27 cellular contexts compared by ENCODE assay signal in the genomic region with DNA sequence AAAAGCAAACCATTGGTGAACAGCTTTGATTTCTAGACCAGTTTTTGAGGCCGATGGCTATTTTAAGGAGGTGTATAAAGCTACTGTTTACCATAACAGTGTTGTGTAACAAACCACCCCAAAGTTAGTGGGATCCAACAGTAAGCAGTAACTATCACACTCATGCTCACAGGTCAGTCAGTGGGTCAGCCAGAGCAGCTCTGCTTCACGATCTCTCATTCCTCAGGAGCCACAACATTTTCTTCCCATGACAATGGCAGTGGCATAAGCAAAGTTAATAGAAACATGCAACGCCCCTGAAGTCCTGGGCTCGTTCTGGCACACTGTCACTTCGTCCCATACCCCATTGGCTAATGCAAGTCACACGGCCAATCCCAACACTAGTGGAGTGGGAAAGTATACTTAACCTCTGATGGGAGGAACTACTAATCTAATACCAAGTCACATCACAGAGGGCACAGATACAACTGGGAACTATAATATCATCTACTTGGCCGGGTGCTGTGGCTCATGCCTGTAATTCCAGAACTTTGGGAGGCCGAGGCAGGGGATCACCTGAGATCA. TPM values are rescaled to one million over a fixed set of nuclear protein-coding genes. Genes with fewer than 3 reads are reported as not detected.
DNase-seq lines count a peak whose midpoint lies in the region; ATAC-seq and TF ChIP-seq lines count a peak whose summit lies in the region.
"Had no signal": no experiment of that assay in that cellular context is flagged by ENCODE, and none has a peak within 500 bp of the region (broad histone marks: within the 10 kb centered on the region; RNA-seq: fewer than 3 reads in every experiment).

No MANE protein-coding gene starts in this region.

- DNase-seq in GM23338 (ENCODE audit: low spot score): no peak
- peak; percentile 62 for DNase-seq in amniotic epithelial cell (ENCODE audit: low read depth)
- DNase-seq in hepatic stellate cell (ENCODE audit: low spot score): peak; percentile 56
- no peak for DNase-seq in effector CD4-positive, alpha-beta T cell
- no peak for DNase-seq in GM19240 (ENCODE audit: insufficient read length, low spot score)
- DNase-seq: activated CD4-positive, alpha-beta T cell treated with anti-CD3 and anti-CD28 coated beads for 1 hour; activated CD8-positive, alpha-beta T cell treated with anti-CD3 and anti-CD28 coated beads for 36 hours; anterior cingulate cortex; caudate nucleus; CD8-positive, alpha-beta T cell; esophagus squamous epithelium; Kasumi-1; NCI-H146; posterior cingulate gyrus; right cardiac atrium; stimulated activated naive B cell treated with anti-CD40 and anti-IgM and Interleukin-4, amounts not matched to agents 10 μg/mL and 1 μg/mL and 100 μg/mL, for 72 hours; T-helper 1 cell had no signal

- no peak overlapping the region for H3K27ac ChIP-seq in GM23338 (ENCODE audit: low read depth)
- H3K27ac ChIP-seq: esophagus squamous epithelium, RWPE1 had no signal

- no peaks in the 10 kb centered on the region for H3K36me3 ChIP-seq in GM23338 (ENCODE audit: insufficient read depth)
- H3K36me3 ChIP-seq: esophagus squamous epithelium had no signal

- no peaks in the 10 kb centered on the region for H3K79me2 ChIP-seq in GM23338 (replicated peaks; ENCODE audit: insufficient read depth)

- H3K9me3 Mint-ChIP-seq in GM23338: no peaks in the 10 kb centered on the region
- H3K9me3 Mint-ChIP-seq: activated CD8-positive, alpha-beta T cell treated with anti-CD3 and anti-CD28 coated beads for 36 hours; activated naive CD4-positive, alpha-beta T cell treated with anti-CD3 and anti-CD28 coated beads, Interleukin-2, amount 50 U/mL, for 24 hours; activated T-helper 2 cell treated with anti-CD3 and anti-CD28 coated beads, Interferon-gamma antibody, Interleukin-2, Interleukin-4, amounts not matched to agents 10 μg/mL and 5 μg/mL and 100 μg/mL, durations not matched to agents 14 hours and 24 hours and 36 hours; CD8-positive, alpha-beta T cell; dendritic cell treated with granulocyte-macrophage colony-stimulating factor and Interleukin-4, amounts not matched to agents 40 ng/mL and 50 ng/mL, for 4 days; stimulated activated naive B cell treated with anti-CD40 and anti-IgM and Interleukin-4, amounts not matched to agents 10 μg/mL and 1 μg/mL and 100 μg/mL, for 72 hours had no signal

- no peaks in the 10 kb centered on the region for H3F3A ChIP-seq in GM23338 (replicated peaks; ENCODE audit: low read depth)

- no peak overlapping the region for H3K4me3 Mint-ChIP-seq in GM23338
- H3K4me3 Mint-ChIP-seq: activated CD8-positive, alpha-beta T cell treated with anti-CD3 and anti-CD28 coated beads for 36 hours; activated naive CD4-positive, alpha-beta T cell treated with anti-CD3 and anti-CD28 coated beads, Interleukin-2, amount 50 U/mL, for 24 hours; CD8-positive, alpha-beta T cell; dendritic cell treated with granulocyte-macrophage colony-stimulating factor and Interleukin-4, amounts not matched to agents 40 ng/mL and 50 ng/mL, for 4 days; stimulated activated naive B cell treated with anti-CD40 and anti-IgM and Interleukin-4, amounts not matched to agents 10 μg/mL and 1 μg/mL and 100 μg/mL, for 72 hours had no signal

- no peaks in the 10 kb centered on the region for H3K9me2 ChIP-seq in GM23338 (ENCODE audit: insufficient read depth)

- peaks cover 16% of the 10 kb centered on the region for H3K4me1 ChIP-seq in GM23338 (ENCODE audit: insufficient read depth)

- peaks cover 3% of the 10 kb centered on the region for H3K27me3 Mint-ChIP-seq in GM23338 (ENCODE audit: insufficient read depth, low read depth, poor library complexity)
- H3K27me3 Mint-ChIP-seq: activated naive CD4-positive, alpha-beta T cell treated with anti-CD3 and anti-CD28 coated beads, Interleukin-2, amount 50 U/mL, for 24 hours had no signal

- H3K4me3 ChIP-seq in GM23338: no peak overlapping the region
- H3K4me3 ChIP-seq: esophagus squamous epithelium, lung had no signal

- H3K27me3 ChIP-seq in GM23338 (ENCODE audit: insufficient read depth): no peaks in the 10 kb centered on the region

- H2AFZ ChIP-seq in GM23338: peak overlapping the region; percentile 29; the same call in 1 of the 2 replicates

- H3K4me1 Mint-ChIP-seq in GM23338: peaks cover 29% of the 10 kb centered on the region
- H3K4me1 Mint-ChIP-seq: activated naive CD4-positive, alpha-beta T cell treated with anti-CD3 and anti-CD28 coated beads, Interleukin-2, amount 50 U/mL, for 24 hours; stimulated activated naive B cell treated with anti-CD40 and anti-IgM and Interleukin-4, amounts not matched to agents 10 μg/mL and 1 μg/mL and 100 μg/mL, for 72 hours had no signal

- H3K36me3 Mint-ChIP-seq in GM23338 (ENCODE audit: low read depth): no peaks in the 10 kb centered on the region
- H3K36me3 Mint-ChIP-seq: activated naive CD4-positive, alpha-beta T cell treated with anti-CD3 and anti-CD28 coated beads, Interleukin-2, amount 50 U/mL, for 24 hours; CD8-positive, alpha-beta T cell; stimulated activated naive B cell treated with anti-CD40 and anti-IgM and Interleukin-4, amounts not matched to agents 10 μg/mL and 1 μg/mL and 100 μg/mL, for 72 hours had no signal

- no peak for TF ChIP-seq CTCF in GM23338 (conservative IDR thresholded peaks at IDR 0.05; ENCODE audit: low read depth in 2 of 2)

- H4K20me1 ChIP-seq in GM23338 (replicated peaks; ENCODE audit: insufficient read depth): no peaks in the 10 kb centered on the region

- ATAC-seq in GM23338 (no peak), HG03108 (IDR thresholded peaks at IDR 0.05; ENCODE audit: unreplicated experiment) (no peak), HG02571 (IDR thresholded peaks at IDR 0.05; ENCODE audit: unreplicated experiment) (no peak)
- ATAC-seq: activated CD8-positive, alpha-beta T cell treated with anti-CD3 and anti-CD28 coated beads for 36 hours; CD8-positive, alpha-beta T cell; right cardiac atrium; stimulated activated naive B cell treated with anti-CD40 and anti-IgM and Interleukin-4, amounts not matched to agents 10 μg/mL and 1 μg/mL and 100 μg/mL, for 72 hours had no signal

- no peak overlapping the region for H3K27ac Mint-ChIP-seq in GM23338
- H3K27ac Mint-ChIP-seq: activated CD8-positive, alpha-beta T cell treated with anti-CD3 and anti-CD28 coated beads for 36 hours; activated naive CD4-positive, alpha-beta T cell treated with anti-CD3 and anti-CD28 coated beads, Interleukin-2, amount 50 U/mL, for 24 hours; activated T-helper 2 cell treated with anti-CD3 and anti-CD28 coated beads, Interferon-gamma antibody, Interleukin-2, Interleukin-4, amounts not matched to agents 10 μg/mL and 5 μg/mL and 100 μg/mL, durations not matched to agents 14 hours and 24 hours and 36 hours; CD8-positive, alpha-beta T cell; dendritic cell treated with granulocyte-macrophage colony-stimulating factor and Interleukin-4, amounts not matched to agents 40 ng/mL and 50 ng/mL, for 4 days; stimulated activated naive B cell treated with anti-CD40 and anti-IgM and Interleukin-4, amounts not matched to agents 10 μg/mL and 1 μg/mL and 100 μg/mL, for 72 hours had no signal

- no peak overlapping the region for H3K4me2 ChIP-seq in GM23338

TF ChIP-seq in GM23338, 12 proteins besides CTCF, POLR2A, EP300 and RAD21 (continues in another document):
- no peak for TF ChIP-seq ZNF114 (CRISPR knock-in tag; IDR thresholded peaks at IDR 0.05)
- TF ChIP-seq JUNB (IDR thresholded peaks at IDR 0.05; ENCODE audit: unreplicated experiment): no peak
- TF ChIP-seq, protein P1, sequence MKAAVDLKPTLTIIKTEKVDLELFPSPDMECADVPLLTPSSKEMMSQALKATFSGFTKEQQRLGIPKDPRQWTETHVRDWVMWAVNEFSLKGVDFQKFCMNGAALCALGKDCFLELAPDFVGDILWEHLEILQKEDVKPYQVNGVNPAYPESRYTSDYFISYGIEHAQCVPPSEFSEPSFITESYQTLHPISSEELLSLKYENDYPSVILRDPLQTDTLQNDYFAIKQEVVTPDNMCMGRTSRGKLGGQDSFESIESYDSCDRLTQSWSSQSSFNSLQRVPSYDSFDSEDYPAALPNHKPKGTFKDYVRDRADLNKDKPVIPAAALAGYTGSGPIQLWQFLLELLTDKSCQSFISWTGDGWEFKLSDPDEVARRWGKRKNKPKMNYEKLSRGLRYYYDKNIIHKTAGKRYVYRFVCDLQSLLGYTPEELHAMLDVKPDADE (IDR thresholded peaks at IDR 0.05): no peak
- no peak for TF ChIP-seq NANOG (IDR thresholded peaks at IDR 0.05; ENCODE audit: borderline replicate concordance)
- no peak for TF ChIP-seq EZH2 (IDR thresholded peaks at IDR 0.05; ENCODE audit: low read depth, unreplicated experiment)
- TF ChIP-seq POLR2AphosphoS5 (IDR thresholded peaks at IDR 0.05; ENCODE audit: low read depth): no peak
- TF ChIP-seq CREB1 (CRISPR knock-in tag; IDR thresholded peaks at IDR 0.05; ENCODE audit: low read depth): no peak
- TF ChIP-seq ZNF331 (CRISPR knock-in tag; IDR thresholded peaks at IDR 0.05; ENCODE audit: low read depth): no peak
- TF ChIP-seq STAT1 (IDR thresholded peaks at IDR 0.05; ENCODE audit: unreplicated experiment): no peak
- TF ChIP-seq REST (IDR thresholded peaks at IDR 0.05; ENCODE audit: unreplicated experiment): no peak

RNA-seq across cellular contexts. Expression of gene B4GALNT2, which starts 28.0 kb away (rescaled TPM):
- not detected in 2 replicates for total RNA-seq in GM23338 (2014; rRNA removed; shearing (Covaris generic))
- polyA plus RNA-seq in GM23338 (2016; fragmentation: Nextera tagmentation; extraction: Ambion mirVana): not detected in 2 replicates
- total RNA-seq: activated CD8-positive, alpha-beta T cell treated with anti-CD3 and anti-CD28 coated beads for 36 hours; activated T-helper 2 cell treated with anti-CD3 and anti-CD28 coated beads, Interferon-gamma antibody, Interleukin-2, Interleukin-4, amounts not matched to agents 10 μg/mL and 5 μg/mL and 100 μg/mL, durations not matched to agents 14 hours and 24 hours and 36 hours; glomerular endothelial cell; NCI-H460 had no signal
- polyA plus RNA-seq: neural cell, right cardiac atrium had no signal

Comparison
In these comparisons a context has a peak if more than half of its experiments do, and no peak if none do; other contexts are left out.
1. DNase-seq: peak in amniotic epithelial cell (single experiment) and hepatic stellate cell (single experiment); none in GM23338 (single experiment), effector CD4-positive, alpha-beta T cell (single experiment) and GM19240 (single experiment).